Comparison of ENCODE assay signal across 8 cellular contexts in genomic region chr13:111202745-111203144, GRCh38.
DNase-seq lines count a peak whose midpoint lies in the region; ATAC-seq and TF ChIP-seq lines count a peak whose summit lies in the region.

No MANE protein-coding gene starts in this region.

- H3K36me3 Mint-ChIP-seq in CD4-positive, alpha-beta memory T cell: peaks cover 29 to 30% of the 10 kb centered on the region in 2 donors

- H3K4me3 ChIP-seq in CD4-positive, alpha-beta memory T cell (ENCODE audit: low read length in 2 of 2): no peak overlapping the region
- no peak overlapping the region for H3K4me3 ChIP-seq in foreskin fibroblast (ENCODE audit: low read depth in 1 of 2, low read length in 2 of 2)

- CTCF ChIA-PET in CD4-positive, alpha-beta memory T cell (lab: Charles Lee; ENCODE audit: partially characterized antibody): interaction anchor here (1.6 to 3.7 kb wide), 3 partner anchors 11 to 135 kb away, joined by 5 to 21 read pairs (median 10); no protein-coding TSS in a partner anchor

- intact Hi-C loops in CD4-positive, alpha-beta memory T cell (cut with micrococcal nuclease): no loop called here

- no peaks in the 10 kb centered on the region for H3K27me3 ChIP-seq in CD4-positive, alpha-beta memory T cell (ENCODE audit: insufficient read depth, low read length)

- ATAC-seq in HG03159 (IDR thresholded peaks at IDR 0.05; ENCODE audit: unreplicated experiment): peak; percentile 86
- ATAC-seq in SK-N-SH treated with all-trans-retinoic acid at 6 μM for 48 hours: peak; percentile 98

- no peaks in the 10 kb centered on the region for H3K27me3 Mint-ChIP-seq in CD4-positive, alpha-beta memory T cell

- no peaks in the 10 kb centered on the region for H3K9me3 Mint-ChIP-seq in CD4-positive, alpha-beta memory T cell

- POLR2A ChIA-PET in CD4-positive, alpha-beta memory T cell (lab: Charles Lee; ENCODE audit: partially characterized antibody): interaction anchor here (1.1 kb wide), 1 partner anchor 9 kb away, joined by 3 read pairs; no protein-coding TSS in a partner anchor

- peak in 4 of 5 donors; percentile 11 to 52 (median 40) for DNase-seq in CD4-positive, alpha-beta memory T cell
- peak; percentile 65 for DNase-seq in GM19238 (ENCODE audit: insufficient read length, low spot score)
- peak; percentile 87 to 91 for DNase-seq in foreskin fibroblast
- DNase-seq in smooth muscle cell of the brain vasculature (ENCODE audit: low read depth, low spot score): peak; percentile 91
- DNase-seq in putamen (ENCODE audit: low spot score): no peak
- no peak for DNase-seq in activated effector memory CD4-positive, alpha-beta T cell treated with anti-CD3 and anti-CD28 coated beads, Interleukin-2, amount 50 U/mL, for 16 hours

- H3K36me3 ChIP-seq in CD4-positive, alpha-beta memory T cell (ENCODE audit: insufficient read depth, low read length): no peaks in the 10 kb centered on the region

- H3K4me1 ChIP-seq in CD4-positive, alpha-beta memory T cell (ENCODE audit: insufficient read depth, low read length): peaks cover 46% of the 10 kb centered on the region

- H3K9me3 ChIP-seq in CD4-positive, alpha-beta memory T cell (ENCODE audit: control insufficient read depth in 1 of 2, low read length in 2 of 2): no peaks in the 10 kb centered on the region

- no peak for TF ChIP-seq CTCF in foreskin fibroblast (IDR thresholded peaks at IDR 0.05; ENCODE audit: low read depth, low read length)

- H3K27ac Mint-ChIP-seq in CD4-positive, alpha-beta memory T cell: peak overlapping the region; percentile 54 to 84 (median 77)

- H3K4me1 Mint-ChIP-seq in CD4-positive, alpha-beta memory T cell: peaks cover 54 to 81% (median 70%) of the 10 kb centered on the region in 4 donors

- H3K27ac ChIP-seq in CD4-positive, alpha-beta memory T cell (ENCODE audit: low read depth, low read length): no peak overlapping the region

- peak overlapping the region in 5 of 8 donors; percentile 11 to 57 (median 44) for H3K4me3 Mint-ChIP-seq in CD4-positive, alpha-beta memory T cell

TF ChIP-seq in SK-N-SH treated with all-trans-retinoic acid at 6 μM for 48 hours, 23 proteins besides CTCF, POLR2A, EP300 and RAD21:
- TF ChIP-seq OSR1 (CRISPR knock-in tag; IDR thresholded peaks at IDR 0.05): no peak
- TF ChIP-seq GLIS3 (CRISPR knock-in tag; IDR thresholded peaks at IDR 0.05): no peak
- no peak for TF ChIP-seq RARB (CRISPR knock-in tag; IDR thresholded peaks at IDR 0.05)
- TF ChIP-seq ZFP30 (CRISPR knock-in tag; IDR thresholded peaks at IDR 0.05): no peak
- TF ChIP-seq ESRRG (CRISPR knock-in tag; IDR thresholded peaks at IDR 0.05): no peak
TF ChIP-seq in SK-N-SH treated with all-trans-retinoic acid at 6 μM for 48 hours: peak in this region for 0.

Comparison
In these comparisons a context has a peak if more than half of its experiments do, and no peak if none do; other contexts are left out.
1. DNase-seq: peak in CD4-positive, alpha-beta memory T cell (4 of 5), GM19238 (single experiment), foreskin fibroblast (2 of 2) and smooth muscle cell of the brain vasculature (single experiment); none in putamen (single experiment) and activated effector memory CD4-positive, alpha-beta T cell treated with anti-CD3 and anti-CD28 coated beads, Interleukin-2, amount 50 U/mL, for 16 hours (single experiment).